In genomic region chr15:59138243-59138642, GRCh38 we compare ENCODE assay signal across 8 cellular contexts. TPM values are rescaled to one million over a fixed set of nuclear protein-coding genes. Genes with fewer than 3 reads are reported as not detected.
DNase-seq lines count a peak whose midpoint lies in the region; ATAC-seq and TF ChIP-seq lines count a peak whose summit lies in the region.

No MANE protein-coding gene starts in this region.

- no peaks in the 10 kb centered on the region for H4K20me1 ChIP-seq in PC-3 (ENCODE audit: low read length)

- no peak overlapping the region for H3K4me3 ChIP-seq in PC-3 (ENCODE audit: low read length)

- TF ChIP-seq CTCF in PC-3 (conservative IDR thresholded peaks at IDR 0.05; ENCODE audit: low read depth, low read length), result peak; percentile 87

- BruUV-seq in PC-3 (replicated peaks; lab: Mats Ljungman, UMichigan), result no TSS peak

- H3K4me1 ChIP-seq in PC-3 (ENCODE audit: insufficient read depth, low read length), result no peaks in the 10 kb centered on the region

- H3K9me2 ChIP-seq in PC-3 (replicated peaks; ENCODE audit: low read length), result no peaks in the 10 kb centered on the region

- peaks cover 47% of the 10 kb centered on the region for H3K36me3 ChIP-seq in PC-3 (ENCODE audit: low read depth, low read length)

- no peaks in the 10 kb centered on the region for H3F3A ChIP-seq in PC-3 (ENCODE audit: low read length, unreplicated experiment)

- no peaks in the 10 kb centered on the region for H3K9me3 ChIP-seq in PC-3 (ENCODE audit: low read length)

- H3K9ac ChIP-seq in PC-3 (ENCODE audit: low read length), result no peak overlapping the region

- intact Hi-C loops in PC-3 (cut with micrococcal nuclease), result no loop called here

- no peaks in the 10 kb centered on the region for H3K79me2 ChIP-seq in PC-3 (ENCODE audit: low read length)

- H3K27me3 ChIP-seq in PC-3 (ENCODE audit: low read length), result no peaks in the 10 kb centered on the region

- no peak overlapping the region for H3K4me2 ChIP-seq in PC-3 (ENCODE audit: low read length)

- H3K27ac ChIP-seq in PC-3 (ENCODE audit: low read length), result no peak overlapping the region

- peak; percentile 47 for DNase-seq in EH (ENCODE audit: low read depth)
- DNase-seq in HCEC 1CT, result peak; percentile 39
- peak; percentile 47 for DNase-seq in PC-3
- peak; percentile 37 for DNase-seq in activated T-helper 1 cell treated with Interleukin-2 at 50 U/mL for 16 hours (ENCODE audit: low read depth)
- DNase-seq in glomerular visceral epithelial cell (ENCODE audit: extremely low spot score), result peak; percentile 43
- peak; percentile 40 for DNase-seq in stimulated activated CD4-positive, alpha-beta T cell treated with anti-CD3 and anti-CD28 coated beads, Interleukin-12 subunit alpha, Interleukin-12 subunit beta, amount 100 ng/mL, for 4 hours
- DNase-seq in T1000 (lab: John Stamatoyannopoulos, UW), result no peak

- CTCF ChIA-PET in PC-3 (lab: Charles Lee), result interaction anchor here (0.5 kb wide), 1 partner anchor 274 kb away, joined by 3 read pairs; no protein-coding TSS in a partner anchor

- POLR2A ChIA-PET in PC-3 (lab: Charles Lee; ENCODE audit: unreplicated experiment), result no interaction called here

- peak; percentile 79 for ATAC-seq in PC-3
- ATAC-seq in HG03460 (IDR thresholded peaks at IDR 0.05; ENCODE audit: unreplicated experiment), result no peak

- no peak overlapping the region for H2AFZ ChIP-seq in PC-3 (ENCODE audit: low read length)

RNA-seq across cellular contexts. Expression of gene CCNB2, which starts 33.3 kb away (rescaled TPM):
- total RNA-seq in PC-3 (2014; rRNA removed), result 54.3 and 61.7 TPM in 2 replicates
